ENCODE assay signal across 8 cellular contexts in the genomic region with DNA sequence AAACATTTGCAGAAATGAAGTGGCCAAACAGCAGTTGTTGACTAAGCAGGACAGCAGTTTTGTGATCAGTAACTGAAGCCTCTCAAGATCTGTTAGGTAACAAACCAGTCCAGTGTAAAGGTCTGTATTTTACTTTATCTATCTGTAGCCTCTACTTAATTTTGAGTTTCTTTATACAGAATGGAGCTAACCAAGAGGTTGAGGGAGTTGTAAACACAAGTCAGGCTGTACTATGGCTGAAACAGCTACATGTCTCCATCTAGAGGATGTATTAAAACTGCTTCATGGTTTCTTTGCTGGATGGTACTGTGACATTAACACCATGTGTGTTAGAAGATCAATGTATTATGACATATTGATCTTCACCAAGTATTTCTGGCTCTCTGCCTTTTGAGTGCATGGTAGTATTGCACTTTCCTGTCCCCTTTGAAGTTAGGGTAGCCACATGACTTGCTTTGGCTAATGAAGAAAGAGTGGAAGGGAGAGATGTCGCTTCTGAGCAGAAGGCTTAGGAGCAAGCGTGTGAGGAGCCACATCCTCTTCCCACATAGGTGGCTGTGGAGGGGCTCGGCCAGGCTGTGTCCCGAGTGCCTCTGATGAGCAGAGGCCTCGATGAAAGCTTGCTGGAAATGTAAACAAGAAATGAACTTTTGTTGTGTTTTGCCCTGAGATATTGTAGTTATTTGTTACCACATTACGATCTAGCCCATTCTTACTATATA.
A peak's percentile ranks its signal among the peaks of the same experiment; 100 is the strongest.
DNase-seq lines count a peak whose midpoint lies in the region; ATAC-seq and TF ChIP-seq lines count a peak whose summit lies in the region.

No MANE protein-coding gene starts in this region.

- TF ChIP-seq CTCF in DND-41 (IDR thresholded peaks at IDR 0.05; ENCODE audit: borderline replicate concordance, extremely low read depth, low read length, poor library complexity, severe bottlenecking) (peak; percentile 60), endodermal cell (conservative IDR thresholded peaks at IDR 0.05) (peak; percentile 82), nephron progenitor cell (IDR thresholded peaks at IDR 0.05) (peak; percentile 49)

- H3K36me3 Mint-ChIP-seq in endodermal cell (ENCODE audit: low read depth) (no peaks in the 10 kb centered on the region), nephron progenitor cell (ENCODE audit: low read depth) (no peaks in the 10 kb centered on the region)

- no peaks in the 10 kb centered on the region for H3K36me3 ChIP-seq in DND-41 (ENCODE audit: insufficient read depth, low read length)
- no peaks in the 10 kb centered on the region for H3K36me3 ChIP-seq in endodermal cell (ENCODE audit: control insufficient read depth, insufficient read depth, low read length)

- H3K9me3 ChIP-seq in DND-41 (ENCODE audit: insufficient read depth, low read length, severe bottlenecking) (no peaks in the 10 kb centered on the region), endodermal cell (ENCODE audit: control insufficient read depth, low read length) (peaks cover 8% of the 10 kb centered on the region)

- H4K20me1 ChIP-seq in DND-41 (ENCODE audit: insufficient read depth, low read length): no peaks in the 10 kb centered on the region

- H3K4me3 ChIP-seq in DND-41 (ENCODE audit: low read depth in 1 of 2, low read length in 2 of 2): no peak overlapping the region
- no peak overlapping the region for H3K4me3 ChIP-seq in endodermal cell (ENCODE audit: low read length)

- 0 out of 2 replicates have a peak, but pooled peaks cover 3% of the 10 kb centered on the region for H3K4me1 ChIP-seq in DND-41 (ENCODE audit: insufficient read depth, low read length)
- H3K4me1 ChIP-seq in endodermal cell (ENCODE audit: control insufficient read depth, insufficient read depth, low read length): peaks cover 4% of the 10 kb centered on the region

- no peak overlapping the region for H2AFZ ChIP-seq in DND-41 (ENCODE audit: low read depth, low read length)

- no peak overlapping the region for H3K27ac ChIP-seq in DND-41 (ENCODE audit: low read length)
- H3K27ac ChIP-seq in endodermal cell (ENCODE audit: low read depth, low read length): no peak overlapping the region

- H3K27me3 Mint-ChIP-seq in endodermal cell (ENCODE audit: insufficient read depth): no peaks in the 10 kb centered on the region
- no peaks in the 10 kb centered on the region for H3K27me3 Mint-ChIP-seq in nephron progenitor cell (ENCODE audit: low read depth, poor library complexity)

- H3K9me3 Mint-ChIP-seq in endodermal cell (peaks cover 7% of the 10 kb centered on the region), nephron progenitor cell (peaks cover 12% of the 10 kb centered on the region)

- H3K27ac Mint-ChIP-seq in endodermal cell (no peak overlapping the region), nephron progenitor cell (peak overlapping the region; percentile 17)

- H3K4me2 ChIP-seq in DND-41 (ENCODE audit: insufficient read depth, low read length): no peak overlapping the region

- no peaks in the 10 kb centered on the region for H3K79me2 ChIP-seq in DND-41 (ENCODE audit: insufficient read depth, low read length)

- H3K27me3 ChIP-seq in DND-41 (ENCODE audit: insufficient read depth, low read length, poor library complexity): no peaks in the 10 kb centered on the region
- H3K27me3 ChIP-seq in endodermal cell (ENCODE audit: control insufficient read depth, insufficient read depth, low read length, poor library complexity, severe bottlenecking): no peaks in the 10 kb centered on the region

- peaks cover 36% of the 10 kb centered on the region for H3K4me1 Mint-ChIP-seq in endodermal cell
- peaks cover 27% of the 10 kb centered on the region for H3K4me1 Mint-ChIP-seq in nephron progenitor cell

- 75% methylated on average over 6 of the region's 6 CpGs; no CpG with 5 or more reads in 1 of the 2 experiments for WGBS in endodermal cell (ENCODE audit: insufficient coverage in 1 of 2, insufficient read length in 1 of 2), 2 experiments

- no peak overlapping the region for H3K4me3 Mint-ChIP-seq in endodermal cell
- H3K4me3 Mint-ChIP-seq in nephron progenitor cell: no peak overlapping the region

- DNase-seq in DND-41 (peak; percentile 7), OCI-M1 (lab: John Stamatoyannopoulos, UW) (peak; percentile 85), endodermal cell (peak; percentile 61), nephron progenitor cell (no peak), NCI-H2171 treated with DMSO at 0.1 percent for 48 hours (lab: John Stamatoyannopoulos, UW) (no peak)
- no peak for DNase-seq in stimulated activated CD4-positive, alpha-beta T cell treated with anti-CD3 and anti-CD28 coated beads, Interleukin-4, amount 100 ng/mL, for 1 hour

- H3K9ac ChIP-seq in DND-41 (ENCODE audit: low read depth, low read length): no peak overlapping the region
- no peak overlapping the region for H3K9ac ChIP-seq in endodermal cell (ENCODE audit: extremely low read depth, low read length, poor library complexity, severe bottlenecking)

- peak; percentile 83 for ATAC-seq in DND-41 (ENCODE audit: insufficient read depth, low read depth)
- peak; percentile 90 for ATAC-seq in GM19395 (IDR thresholded peaks at IDR 0.05; ENCODE audit: unreplicated experiment)
- peak; percentile 92 for ATAC-seq in HG03432 (IDR thresholded peaks at IDR 0.05; ENCODE audit: unreplicated experiment)

Comparison
In these comparisons a context has a peak if more than half of its experiments do, and no peak if none do; other contexts are left out.
1. DNase-seq: peak in DND-41 (single experiment), OCI-M1 (single experiment) and endodermal cell (single experiment); none in nephron progenitor cell (single experiment), NCI-H2171 treated with DMSO at 0.1 percent for 48 hours (single experiment) and stimulated activated CD4-positive, alpha-beta T cell treated with anti-CD3 and anti-CD28 coated beads, Interleukin-4, amount 100 ng/mL, for 1 hour (single experiment).
2. Peak in every context shown above with its lines, with median percentiles within 50 percentile points of each other: ATAC-seq and CTCF ChIP-seq.